Comparison of ENCODE assay signal across 13 cellular contexts in genomic region chr2:224222976-224223375, GRCh38.
"Had no signal": no experiment of that assay in that cellular context is flagged by ENCODE, and none has a peak within 500 bp of the region (broad histone marks: within the 10 kb centered on the region; RNA-seq: fewer than 3 reads in every experiment).

No MANE protein-coding gene starts in this region.

- DNase-seq: activated CD4-positive, alpha-beta memory T cell treated with anti-CD3 and anti-CD28 coated beads, Interleukin-2, amount 10 ng/mL, durations not matched to agents 7 days and 5 days; activated CD4-positive, alpha-beta T cell treated with anti-CD3 and anti-CD28 coated beads for 36 hours; activated naive CD4-positive, alpha-beta T cell treated with anti-CD3 and anti-CD28 coated beads, Interleukin-2, amount 50 U/mL, for 16 hours; activated T-cell treated with anti-CD3 and anti-CD28 coated beads, Interleukin-2, amount 50 U/mL, for 24 hours; adrenal gland; pancreas; stimulated activated CD4-positive, alpha-beta T cell treated with anti-CD3 and anti-CD28 coated beads, Interleukin-12 subunit alpha, Interleukin-12 subunit beta, amount 100 ng/mL, for 4 hours; T-helper 1 cell; T1000 had no signal

- ATAC-seq: activated CD4-positive, alpha-beta T cell treated with anti-CD3 and anti-CD28 coated beads for 36 hours; pancreas; stimulated activated effector memory CD8-positive, alpha-beta T cell treated with anti-CD3 and anti-CD28 coated beads, Interleukin-12 subunit alpha, Interleukin-12 subunit beta, amount 100 ng/mL, for 72 hours had no signal

- H3K27ac ChIP-seq: adrenal gland, pancreas, VCaP had no signal

- H3K36me3 ChIP-seq: adrenal gland, pancreas had no signal

- H3K4me1 ChIP-seq: adrenal gland, pancreas had no signal

- FAIRE-seq: colon, endometrium, pancreas had no signal

- H3K9me3 ChIP-seq: adrenal gland, pancreas had no signal

- H3K27me3 ChIP-seq: adrenal gland, pancreas had no signal

- H3K4me3 ChIP-seq: adrenal gland, pancreas had no signal
